In genomic region chr16:52924162-52924561, GRCh38 we compare ENCODE assay signal across 35 cellular contexts.
"Had no signal": no experiment of that assay in that cellular context is flagged by ENCODE, and none has a peak within 500 bp of the region (broad histone marks: within the 10 kb centered on the region; RNA-seq: fewer than 3 reads in every experiment).

No MANE protein-coding gene starts in this region.

- H3K9me3 ChIP-seq: MG63 had no signal

- H3K36me3 ChIP-seq: MG63 had no signal

- H3K4me3 ChIP-seq: MG63 had no signal

- DNase-seq: Karpas-422, Kasumi-1, MG63, MM.1S, MV-4-11, NCI-H1048, NCI-H1092, NCI-H1092 treated with DMSO at 0.1 percent for 48 hours, NCI-H1105, NCI-H1105 treated with DMSO at 0.1 percent for 48 hours, NCI-H1417, NCI-H1417 treated with DMSO at 0.1 percent for 48 hours, NCI-H1436, NCI-H1436 treated with DMSO at 0.1 percent for 48 hours, NCI-H146, NCI-H1694, NCI-H1694 treated with DMSO at 0.1 percent for 48 hours, NCI-H187, NCI-H187 treated with DMSO at 0.1 percent for 48 hours, NCI-H1930, NCI-H2029, NCI-H2029 treated with DMSO at 0.1 percent for 48 hours, NCI-H2081, NCI-H2081 treated with DMSO at 0.1 percent for 48 hours, NCI-H2107, NCI-H2171, NCI-H2171 treated with DMSO at 0.1 percent for 48 hours, NCI-H2227 treated with DMSO at 0.1 percent for 48 hours, NCI-H226, NCI-H345, NCI-H446, NCI-H446 treated with DMSO at 0.1 percent for 48 hours, NCI-H510A, NCI-H510A treated with DMSO at 0.1 percent for 48 hours, NCI-H524 had no signal
